ENCODE assay signal across 9 cellular contexts in genomic region chr5:43729846-43730478, GRCh38.
DNase-seq lines count a peak whose midpoint lies in the region; ATAC-seq, FAIRE-seq and TF ChIP-seq lines count a peak whose summit lies in the region.
"Had no signal": no experiment of that assay in that cellular context is flagged by ENCODE, and none has a peak within 500 bp of the region (broad histone marks: within the 10 kb centered on the region; RNA-seq: fewer than 3 reads in every experiment).

No MANE protein-coding gene starts in this region.

- DNase-seq in M059J (ENCODE audit: low read depth): peak; percentile 24
- peak; percentile 33 for DNase-seq in kidney tubule cell (ENCODE audit: low spot score)
- no peak for DNase-seq in T-cell

- H3K36me3 Mint-ChIP-seq in T-cell: no peaks in the 10 kb centered on the region

- CTCF ChIA-PET in T-cell (lab: Charles Lee): interaction anchor here in 1 of 2 donors (1.0 kb wide), 1 partner anchor 1044 kb away, joined by 3 read pairs; no protein-coding TSS in a partner anchor

- TF ChIP-seq CTCF in VCaP (conservative IDR thresholded peaks at IDR 0.05): peak; percentile 85

- no peaks in the 10 kb centered on the region for H3K9me3 Mint-ChIP-seq in T-cell

- H3K4me1 Mint-ChIP-seq in T-cell: no peaks in the 10 kb centered on the region

- ATAC-seq in GM21717 (IDR thresholded peaks at IDR 0.05; ENCODE audit: unreplicated experiment) (no peak), HG03135 (IDR thresholded peaks at IDR 0.05; ENCODE audit: unreplicated experiment) (no peak), GM19397 (IDR thresholded peaks at IDR 0.05; ENCODE audit: unreplicated experiment) (no peak), T-cell (replicated peaks in 1 of 4) (no peak)

- no peak overlapping the region for H3K4me3 Mint-ChIP-seq in T-cell

- H3K27ac ChIP-seq in VCaP: no peak overlapping the region
- H3K27ac ChIP-seq: SJCRH30 had no signal

- H3K27me3 Mint-ChIP-seq in T-cell: peaks cover 9 to 10% of the 10 kb centered on the region in 2 donors

- POLR2A ChIA-PET in T-cell (lab: Charles Lee): no interaction called here

- FAIRE-seq in G401.6 (lab: Jason Lieb, UNC): peak; percentile 79

- no peak overlapping the region for H3K27ac Mint-ChIP-seq in T-cell

Comparison
In these comparisons a context has a peak if more than half of its experiments do, and no peak if none do; other contexts are left out.
1. DNase-seq: peak in M059J (single experiment) and kidney tubule cell (single experiment); none in T-cell (0 of 34).